8 cellular contexts compared by ENCODE assay signal in the genomic region with DNA sequence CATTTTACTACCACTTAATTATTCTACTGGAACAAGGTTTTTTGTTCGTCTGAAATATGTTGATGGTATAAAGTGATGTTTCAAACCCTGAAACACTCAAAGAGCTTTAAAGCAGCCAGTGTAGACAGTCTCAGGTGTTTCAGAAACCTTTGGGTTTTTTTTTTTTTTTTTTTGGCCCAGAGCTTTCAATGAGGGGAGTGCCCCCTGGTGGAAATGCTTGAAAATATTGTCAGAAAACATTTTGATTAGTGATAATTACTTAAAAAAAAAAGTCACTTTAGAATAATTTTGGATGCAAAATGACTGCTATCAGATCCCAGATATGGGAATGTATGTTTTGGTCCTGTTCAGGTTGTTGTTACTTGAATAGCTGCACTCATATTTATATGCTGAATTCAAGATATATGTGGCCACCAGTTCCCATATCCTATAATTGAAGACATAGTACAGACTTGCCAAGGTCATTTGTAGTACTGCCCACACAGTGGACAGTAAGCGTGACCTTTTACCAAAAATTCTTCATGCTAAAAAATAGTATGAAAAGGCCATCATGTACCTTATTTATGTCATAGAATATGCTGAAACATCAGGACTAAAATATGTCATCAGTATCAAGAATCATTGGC. TPM values are rescaled to one million over a fixed set of nuclear protein-coding genes. Genes with fewer than 3 reads are reported as not detected.
DNase-seq lines count a peak whose midpoint lies in the region; ATAC-seq and TF ChIP-seq lines count a peak whose summit lies in the region.

No MANE protein-coding gene starts in this region.

- H3K4me1 ChIP-seq in MM.1S (ENCODE audit: low read length) (no peaks in the 10 kb centered on the region), adrenal gland (replicated peaks in 1 of 2) (no peaks in the 10 kb centered on the region), liver (ENCODE audit: control insufficient read depth in 4 of 4, insufficient read depth in 4 of 4, low read length in 3 of 4) (no peaks in the 10 kb centered on the region)

- no peaks in the 10 kb centered on the region for H3K9me2 ChIP-seq in MM.1S (replicated peaks; ENCODE audit: insufficient read depth, low read length)

- H3K36me3 ChIP-seq in MM.1S (replicated peaks; ENCODE audit: insufficient read depth, low read length) (no peaks in the 10 kb centered on the region), adrenal gland (replicated peaks in 1 of 2) (peaks cover 1 to 7% of the 10 kb centered on the region in 2 donors), liver (ENCODE audit: control insufficient read depth in 4 of 4, insufficient read depth in 3 of 4, low read depth in 1 of 4, low read length in 3 of 4) (peaks cover 0 to 9% (median 4%) of the 10 kb centered on the region in 4 donors)

- H3K79me2 ChIP-seq in MM.1S (ENCODE audit: low read length): no peaks in the 10 kb centered on the region

- intact Hi-C loops in adrenal gland (cut with DNase I): no loop called here

- H3K27me3 Mint-ChIP-seq in activated naive CD8-positive, alpha-beta T cell treated with anti-CD3 and anti-CD28 coated beads, Interleukin-2, amount 10 ng/mL, durations not matched to agents 7 days and 5 days: no peaks in the 10 kb centered on the region
- no peaks in the 10 kb centered on the region for H3K27me3 Mint-ChIP-seq in activated naive CD8-positive, alpha-beta T cell treated with anti-CD3 and anti-CD28 coated beads for 36 hours

- POLR2A ChIA-PET in activated naive CD8-positive, alpha-beta T cell treated with anti-CD3 and anti-CD28 coated beads, Interleukin-2, amount 10 ng/mL, durations not matched to agents 7 days and 5 days (lab: Charles Lee): interaction anchor here (0.6 to 1.8 kb wide), 4 partner anchors 9 to 39 kb away, joined by 3 to 8 read pairs (median 4); no protein-coding TSS in a partner anchor

- no peak overlapping the region for H3K4me3 ChIP-seq in MM.1S (ENCODE audit: low read length)
- H3K4me3 ChIP-seq in adrenal gland: no peak overlapping the region
- no peak overlapping the region for H3K4me3 ChIP-seq in liver (ENCODE audit: low read depth in 1 of 3, low read length in 3 of 3)

- H3K9me3 ChIP-seq in MM.1S (replicated peaks; ENCODE audit: insufficient read depth, low read length): no peaks in the 10 kb centered on the region
- H3K9me3 ChIP-seq in adrenal gland (replicated peaks in 1 of 3): no peaks in the 10 kb centered on the region
- H3K9me3 ChIP-seq in liver (ENCODE audit: control insufficient read depth in 4 of 4, low read length in 3 of 4): no peaks in the 10 kb centered on the region

- no peak for DNase-seq in activated naive CD8-positive, alpha-beta T cell treated with anti-CD3 and anti-CD28 coated beads, Interleukin-2, amount 10 ng/mL, durations not matched to agents 7 days and 5 days
- no peak for DNase-seq in activated naive CD8-positive, alpha-beta T cell treated with anti-CD3 and anti-CD28 coated beads for 36 hours
- DNase-seq in MM.1S: peak; percentile 46
- DNase-seq in adrenal gland: peak in 1 of 7 donors; percentile 5
- DNase-seq in stimulated activated naive CD4-positive, alpha-beta T cell treated with Interleukin-2 at 50 U/mL for 16 hours (lab: John Stamatoyannopoulos, UW): no peak

- H3K27ac ChIP-seq in MM.1S (ENCODE audit: low read length): no peak overlapping the region
- no peak overlapping the region for H3K27ac ChIP-seq in adrenal gland
- H3K27ac ChIP-seq in liver (ENCODE audit: low read depth in 1 of 2, low read length in 2 of 2): no peak overlapping the region

- peaks cover 49% of the 10 kb centered on the region for H3K36me3 Mint-ChIP-seq in activated naive CD8-positive, alpha-beta T cell treated with anti-CD3 and anti-CD28 coated beads, Interleukin-2, amount 10 ng/mL, durations not matched to agents 7 days and 5 days
- peaks cover 47% of the 10 kb centered on the region for H3K36me3 Mint-ChIP-seq in activated naive CD8-positive, alpha-beta T cell treated with anti-CD3 and anti-CD28 coated beads for 36 hours

- no peaks in the 10 kb centered on the region for H3F3A ChIP-seq in MM.1S (ENCODE audit: insufficient read depth, low read length)

- H3K9me3 Mint-ChIP-seq in activated naive CD8-positive, alpha-beta T cell treated with anti-CD3 and anti-CD28 coated beads, Interleukin-2, amount 10 ng/mL, durations not matched to agents 7 days and 5 days: no peaks in the 10 kb centered on the region
- H3K9me3 Mint-ChIP-seq in activated naive CD8-positive, alpha-beta T cell treated with anti-CD3 and anti-CD28 coated beads for 36 hours: peaks cover 1% of the 10 kb centered on the region

- peak; percentile 64 to 69 for TF ChIP-seq RAD21 in liver (IDR thresholded peaks at IDR 0.05)

- H3K4me3 Mint-ChIP-seq in activated naive CD8-positive, alpha-beta T cell treated with anti-CD3 and anti-CD28 coated beads, Interleukin-2, amount 10 ng/mL, durations not matched to agents 7 days and 5 days: peak overlapping the region; percentile 30
- no peak overlapping the region for H3K4me3 Mint-ChIP-seq in activated naive CD8-positive, alpha-beta T cell treated with anti-CD3 and anti-CD28 coated beads for 36 hours

- WGBS in adrenal gland, 4 donors: 42 to 48% (median 44%) methylated on average over 2 of the region's 2 CpGs
- WGBS in liver: 42% methylated on average over 2 of the region's 2 CpGs

- TF ChIP-seq CTCF in MM.1S (IDR thresholded peaks at IDR 0.05; ENCODE audit: low read length) (peak; percentile 62), adrenal gland (IDR thresholded peaks at IDR 0.05) (peak in 5 of 6 experiments; percentile 23 to 71 (median 41)), liver (IDR thresholded peaks at IDR 0.05; ENCODE audit: low read depth, low read length, missing input control) (peak; percentile 35)

- H4K20me1 ChIP-seq in MM.1S (ENCODE audit: insufficient read depth, low read length): no peaks in the 10 kb centered on the region

- ATAC-seq in activated naive CD8-positive, alpha-beta T cell treated with anti-CD3 and anti-CD28 coated beads, Interleukin-2, amount 10 ng/mL, durations not matched to agents 7 days and 5 days (ENCODE audit: low read depth): no peak
- no peak for ATAC-seq in HG03175 (IDR thresholded peaks at IDR 0.05; ENCODE audit: unreplicated experiment)
- no peak for ATAC-seq in GM21786 (IDR thresholded peaks at IDR 0.05; ENCODE audit: unreplicated experiment)

- H3K9ac ChIP-seq in MM.1S (ENCODE audit: low read length) (no peak overlapping the region), liver (ENCODE audit: low read depth in 1 of 2, low read length in 2 of 2) (no peak overlapping the region)

- H3K4me2 ChIP-seq in MM.1S (ENCODE audit: low read depth, low read length): no peak overlapping the region

- TF ChIP-seq POLR2A in adrenal gland (IDR thresholded peaks at IDR 0.05): no peak

- H3K27ac Mint-ChIP-seq in activated naive CD8-positive, alpha-beta T cell treated with anti-CD3 and anti-CD28 coated beads, Interleukin-2, amount 10 ng/mL, durations not matched to agents 7 days and 5 days: no peak overlapping the region
- H3K27ac Mint-ChIP-seq in activated naive CD8-positive, alpha-beta T cell treated with anti-CD3 and anti-CD28 coated beads for 36 hours: no peak overlapping the region

- H3K4me1 Mint-ChIP-seq in activated naive CD8-positive, alpha-beta T cell treated with anti-CD3 and anti-CD28 coated beads, Interleukin-2, amount 10 ng/mL, durations not matched to agents 7 days and 5 days: peaks cover 58% of the 10 kb centered on the region
- peaks cover 71% of the 10 kb centered on the region for H3K4me1 Mint-ChIP-seq in activated naive CD8-positive, alpha-beta T cell treated with anti-CD3 and anti-CD28 coated beads for 36 hours

- no peak overlapping the region for H2AFZ ChIP-seq in MM.1S (ENCODE audit: low read length)

- H3K27me3 ChIP-seq in MM.1S (replicated peaks; ENCODE audit: insufficient read depth, low read length): no peaks in the 10 kb centered on the region
- H3K27me3 ChIP-seq in adrenal gland: no peaks in the 10 kb centered on the region
- H3K27me3 ChIP-seq in liver (ENCODE audit: control insufficient read depth in 4 of 4, insufficient read depth in 4 of 4, low read length in 3 of 4): no peaks in the 10 kb centered on the region

TF ChIP-seq in liver, 16 proteins besides CTCF, POLR2A, EP300 and RAD21 (continues in another document):
- TF ChIP-seq, protein P1, sequence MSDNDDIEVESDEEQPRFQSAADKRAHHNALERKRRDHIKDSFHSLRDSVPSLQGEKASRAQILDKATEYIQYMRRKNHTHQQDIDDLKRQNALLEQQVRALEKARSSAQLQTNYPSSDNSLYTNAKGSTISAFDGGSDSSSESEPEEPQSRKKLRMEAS (IDR thresholded peaks at IDR 0.05): no peak
- TF ChIP-seq NR2F2 (IDR thresholded peaks at IDR 0.05): no peak
- TF ChIP-seq YY1 (IDR thresholded peaks at IDR 0.05): no peak
- TF ChIP-seq, protein P2, sequence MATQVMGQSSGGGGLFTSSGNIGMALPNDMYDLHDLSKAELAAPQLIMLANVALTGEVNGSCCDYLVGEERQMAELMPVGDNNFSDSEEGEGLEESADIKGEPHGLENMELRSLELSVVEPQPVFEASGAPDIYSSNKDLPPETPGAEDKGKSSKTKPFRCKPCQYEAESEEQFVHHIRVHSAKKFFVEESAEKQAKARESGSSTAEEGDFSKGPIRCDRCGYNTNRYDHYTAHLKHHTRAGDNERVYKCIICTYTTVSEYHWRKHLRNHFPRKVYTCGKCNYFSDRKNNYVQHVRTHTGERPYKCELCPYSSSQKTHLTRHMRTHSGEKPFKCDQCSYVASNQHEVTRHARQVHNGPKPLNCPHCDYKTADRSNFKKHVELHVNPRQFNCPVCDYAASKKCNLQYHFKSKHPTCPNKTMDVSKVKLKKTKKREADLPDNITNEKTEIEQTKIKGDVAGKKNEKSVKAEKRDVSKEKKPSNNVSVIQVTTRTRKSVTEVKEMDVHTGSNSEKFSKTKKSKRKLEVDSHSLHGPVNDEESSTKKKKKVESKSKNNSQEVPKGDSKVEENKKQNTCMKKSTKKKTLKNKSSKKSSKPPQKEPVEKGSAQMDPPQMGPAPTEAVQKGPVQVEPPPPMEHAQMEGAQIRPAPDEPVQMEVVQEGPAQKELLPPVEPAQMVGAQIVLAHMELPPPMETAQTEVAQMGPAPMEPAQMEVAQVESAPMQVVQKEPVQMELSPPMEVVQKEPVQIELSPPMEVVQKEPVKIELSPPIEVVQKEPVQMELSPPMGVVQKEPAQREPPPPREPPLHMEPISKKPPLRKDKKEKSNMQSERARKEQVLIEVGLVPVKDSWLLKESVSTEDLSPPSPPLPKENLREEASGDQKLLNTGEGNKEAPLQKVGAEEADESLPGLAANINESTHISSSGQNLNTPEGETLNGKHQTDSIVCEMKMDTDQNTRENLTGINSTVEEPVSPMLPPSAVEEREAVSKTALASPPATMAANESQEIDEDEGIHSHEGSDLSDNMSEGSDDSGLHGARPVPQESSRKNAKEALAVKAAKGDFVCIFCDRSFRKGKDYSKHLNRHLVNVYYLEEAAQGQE (IDR thresholded peaks at IDR 0.05): no peak
- TF ChIP-seq EGR1 (IDR thresholded peaks at IDR 0.05; ENCODE audit: low read depth in 2 of 2): no peak

RNA-seq across cellular contexts. Expression of gene SATB1, which starts 35.9 kb away (rescaled TPM):
- total RNA-seq in activated naive CD8-positive, alpha-beta T cell treated with anti-CD3 and anti-CD28 coated beads, Interleukin-2, amount 10 ng/mL, durations not matched to agents 7 days and 5 days: 100 to 1,000 TPM; 281 to 288 TPM
- total RNA-seq in activated naive CD8-positive, alpha-beta T cell treated with anti-CD3 and anti-CD28 coated beads for 36 hours: 10 to 100 TPM; 92.0 to 94.8 TPM
- 10 to 100 TPM in 7 of 8 donors, 1 to 10 TPM in 1; 9.8 to 31.5 (median 19.5) TPM for total RNA-seq in adrenal gland
- 10 to 100 TPM in 2 of 3 donors, 1 to 10 TPM in 1; 9.1 to 12.3 (median 12.3) TPM for polyA plus RNA-seq in adrenal gland
- total RNA-seq in liver: 10 to 100 TPM; 14.2 to 23.7 TPM
- 1 to 10 TPM; 4.3 to 6.7 TPM for polyA plus RNA-seq in liver
